In genomic region chr5:147361441-147362175, GRCh38 we compare ENCODE assay signal across 28 cellular contexts.
"Had no signal": no experiment of that assay in that cellular context is flagged by ENCODE, and none has a peak within 500 bp of the region (broad histone marks: within the 10 kb centered on the region; RNA-seq: fewer than 3 reads in every experiment).

No MANE protein-coding gene starts in this region.

- H3K4me3 ChIP-seq: coronary artery, gastroesophageal sphincter, heart left ventricle, hepatocyte, left lung, mucosa of descending colon, psoas muscle, sigmoid colon, stomach, thyroid gland had no signal

- H3K27ac ChIP-seq: coronary artery, epithelial cell of prostate, gastroesophageal sphincter, heart left ventricle, hepatocyte, left lung, psoas muscle, sigmoid colon, stomach, thyroid gland had no signal

- H3K4me1 Mint-ChIP-seq: naive B cell; stimulated activated effector memory CD8-positive, alpha-beta T cell treated with anti-CD3 and anti-CD28 coated beads, Interleukin-12 subunit alpha, Interleukin-12 subunit beta, amount 100 ng/mL, for 72 hours had no signal

- H2AFZ ChIP-seq: hepatocyte had no signal

- ATAC-seq: esophagus mucosa; gastroesophageal sphincter; heart left ventricle; left cardiac atrium; left lung; mucosa of descending colon; psoas muscle; right cardiac atrium; stimulated activated effector memory CD8-positive, alpha-beta T cell treated with anti-CD3 and anti-CD28 coated beads, Interleukin-12 subunit alpha, Interleukin-12 subunit beta, amount 100 ng/mL, for 72 hours had no signal

- H3K4me2 ChIP-seq: hepatocyte had no signal

- H3K36me3 Mint-ChIP-seq: mesothelial cell of epicardium; naive B cell; stimulated activated effector memory CD8-positive, alpha-beta T cell treated with anti-CD3 and anti-CD28 coated beads, Interleukin-12 subunit alpha, Interleukin-12 subunit beta, amount 100 ng/mL, for 72 hours; type B pancreatic cell had no signal

- H3K4me3 Mint-ChIP-seq: mesothelial cell of epicardium; naive B cell; nephron progenitor cell; stimulated activated effector memory CD8-positive, alpha-beta T cell treated with anti-CD3 and anti-CD28 coated beads, Interleukin-12 subunit alpha, Interleukin-12 subunit beta, amount 100 ng/mL, for 72 hours; type B pancreatic cell had no signal

- H3K9me3 ChIP-seq: gastroesophageal sphincter, left lung, mucosa of descending colon, psoas muscle, sigmoid colon, stomach, thyroid gland had no signal

- DNase-seq: dermis blood vessel endothelial cell; effector memory CD4-positive, alpha-beta T cell; foreskin fibroblast; heart left ventricle; left cardiac atrium; left lung; mesenchymal stem cell; mucosa of descending colon; naive B cell; nephron progenitor cell; nucleus accumbens; posterior cingulate gyrus; psoas muscle; right cardiac atrium; sigmoid colon; stimulated activated CD4-positive, alpha-beta T cell treated with anti-CD3 and anti-CD28 coated beads, Interleukin-2, amount 100 ng/mL, for 24 hours; stimulated activated CD4-positive, alpha-beta T cell treated with anti-CD3 and anti-CD28 coated beads, Interleukin-4, amount 100 ng/mL, for 24 hours; stimulated activated naive CD4-positive, alpha-beta T cell treated with Interleukin-2 at 50 U/mL for 16 hours; stomach; thyroid gland had no signal

- H3K27ac Mint-ChIP-seq: mesothelial cell of epicardium; naive B cell; nephron progenitor cell; stimulated activated effector memory CD8-positive, alpha-beta T cell treated with anti-CD3 and anti-CD28 coated beads, Interleukin-12 subunit alpha, Interleukin-12 subunit beta, amount 100 ng/mL, for 72 hours; type B pancreatic cell had no signal

- H3K4me1 ChIP-seq: gastroesophageal sphincter, heart left ventricle, left lung, psoas muscle, sigmoid colon had no signal

- H3K79me2 ChIP-seq: hepatocyte had no signal

- H3K27me3 ChIP-seq: gastroesophageal sphincter, hepatocyte, left lung, sigmoid colon, stomach, thyroid gland had no signal

- H3K36me3 ChIP-seq: gastroesophageal sphincter, heart left ventricle, left lung, sigmoid colon, stomach, thyroid gland had no signal
